Comparison of ENCODE assay signal across 1 cellular context in genomic region chr10:114683593-114683992, GRCh38.
TF ChIP-seq lines count a peak whose summit lies in the region.

No MANE protein-coding gene starts in this region.

TF ChIP-seq in SK-N-SH treated with all-trans-retinoic acid at 6 μM for 48 hours, 23 proteins besides CTCF, POLR2A, EP300 and RAD21 (continued from another document):
- TF ChIP-seq ISL1 (CRISPR knock-in tag; IDR thresholded peaks at IDR 0.05) (no peak), ZNF8 (CRISPR knock-in tag; IDR thresholded peaks at IDR 0.05) (no peak), BACH2 (CRISPR knock-in tag; IDR thresholded peaks at IDR 0.05; ENCODE audit: borderline replicate concordance) (no peak), ESRRG (CRISPR knock-in tag; IDR thresholded peaks at IDR 0.05) (no peak)
